ENCODE assay signal across 1 cellular context in the genomic region with DNA sequence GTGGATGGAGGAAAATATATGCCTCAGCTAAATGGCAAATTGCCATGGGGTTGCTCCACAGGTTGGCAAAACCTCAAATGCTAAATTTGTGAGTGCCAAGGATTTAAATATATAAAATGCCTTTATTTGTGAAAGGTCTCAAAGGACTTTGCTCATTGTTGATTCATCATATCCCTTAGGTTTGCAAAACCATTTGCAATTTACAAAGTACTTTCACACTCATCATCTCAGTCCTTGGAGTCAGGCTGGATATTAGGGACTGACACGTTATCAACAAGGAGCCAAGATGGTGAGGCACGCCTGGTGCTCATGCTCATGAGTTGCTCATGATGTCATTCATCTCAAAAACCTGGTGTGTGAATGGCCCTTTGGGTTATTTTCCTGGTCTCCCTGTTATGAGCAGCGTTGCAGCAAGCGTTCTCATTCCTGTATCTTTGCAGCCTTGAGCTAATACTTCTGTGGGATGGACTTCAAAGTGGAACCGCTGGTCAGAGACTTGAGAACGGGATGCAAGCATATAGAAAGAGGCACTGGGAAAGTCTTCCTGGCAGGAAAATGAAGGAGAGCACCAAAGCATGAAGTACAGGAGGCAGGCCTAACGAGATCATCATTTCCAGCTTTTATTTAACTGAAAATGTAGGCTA.
TF ChIP-seq lines count a peak whose summit lies in the region.

No MANE protein-coding gene starts in this region.

TF ChIP-seq in WTC11, 78 proteins besides CTCF, POLR2A, EP300 and RAD21 (continued from another document):
- TF ChIP-seq TEAD1 (CRISPR knock-in tag; IDR thresholded peaks at IDR 0.05), result no peak
- no peak for TF ChIP-seq JUN (CRISPR knock-in tag; IDR thresholded peaks at IDR 0.05)
- TF ChIP-seq RORB (CRISPR knock-in tag; IDR thresholded peaks at IDR 0.05), result no peak
- no peak for TF ChIP-seq JAZF1 (CRISPR knock-in tag; IDR thresholded peaks at IDR 0.05)
- TF ChIP-seq FOXP1 (CRISPR knock-in tag; IDR thresholded peaks at IDR 0.05; ENCODE audit: borderline replicate concordance), result no peak
- TF ChIP-seq, protein P1, sequence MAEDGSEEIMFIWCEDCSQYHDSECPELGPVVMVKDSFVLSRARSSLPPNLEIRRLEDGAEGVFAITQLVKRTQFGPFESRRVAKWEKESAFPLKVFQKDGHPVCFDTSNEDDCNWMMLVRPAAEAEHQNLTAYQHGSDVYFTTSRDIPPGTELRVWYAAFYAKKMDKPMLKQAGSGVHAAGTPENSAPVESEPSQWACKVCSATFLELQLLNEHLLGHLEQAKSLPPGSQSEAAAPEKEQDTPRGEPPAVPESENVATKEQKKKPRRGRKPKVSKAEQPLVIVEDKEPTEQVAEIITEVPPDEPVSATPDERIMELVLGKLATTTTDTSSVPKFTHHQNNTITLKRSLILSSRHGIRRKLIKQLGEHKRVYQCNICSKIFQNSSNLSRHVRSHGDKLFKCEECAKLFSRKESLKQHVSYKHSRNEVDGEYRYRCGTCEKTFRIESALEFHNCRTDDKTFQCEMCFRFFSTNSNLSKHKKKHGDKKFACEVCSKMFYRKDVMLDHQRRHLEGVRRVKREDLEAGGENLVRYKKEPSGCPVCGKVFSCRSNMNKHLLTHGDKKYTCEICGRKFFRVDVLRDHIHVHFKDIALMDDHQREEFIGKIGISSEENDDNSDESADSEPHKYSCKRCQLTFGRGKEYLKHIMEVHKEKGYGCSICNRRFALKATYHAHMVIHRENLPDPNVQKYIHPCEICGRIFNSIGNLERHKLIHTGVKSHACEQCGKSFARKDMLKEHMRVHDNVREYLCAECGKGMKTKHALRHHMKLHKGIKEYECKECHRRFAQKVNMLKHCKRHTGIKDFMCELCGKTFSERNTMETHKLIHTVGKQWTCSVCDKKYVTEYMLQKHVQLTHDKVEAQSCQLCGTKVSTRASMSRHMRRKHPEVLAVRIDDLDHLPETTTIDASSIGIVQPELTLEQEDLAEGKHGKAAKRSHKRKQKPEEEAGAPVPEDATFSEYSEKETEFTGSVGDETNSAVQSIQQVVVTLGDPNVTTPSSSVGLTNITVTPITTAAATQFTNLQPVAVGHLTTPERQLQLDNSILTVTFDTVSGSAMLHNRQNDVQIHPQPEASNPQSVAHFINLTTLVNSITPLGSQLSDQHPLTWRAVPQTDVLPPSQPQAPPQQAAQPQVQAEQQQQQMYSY (CRISPR knock-in tag; IDR thresholded peaks at IDR 0.05), result no peak
- no peak for TF ChIP-seq IRF2 (CRISPR knock-in tag; IDR thresholded peaks at IDR 0.05; ENCODE audit: borderline replicate concordance, low read depth)
- TF ChIP-seq, protein P2, sequence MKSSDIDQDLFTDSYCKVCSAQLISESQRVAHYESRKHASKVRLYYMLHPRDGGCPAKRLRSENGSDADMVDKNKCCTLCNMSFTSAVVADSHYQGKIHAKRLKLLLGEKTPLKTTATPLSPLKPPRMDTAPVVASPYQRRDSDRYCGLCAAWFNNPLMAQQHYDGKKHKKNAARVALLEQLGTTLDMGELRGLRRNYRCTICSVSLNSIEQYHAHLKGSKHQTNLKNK (CRISPR knock-in tag; IDR thresholded peaks at IDR 0.05), result no peak
- TF ChIP-seq, protein P3, sequence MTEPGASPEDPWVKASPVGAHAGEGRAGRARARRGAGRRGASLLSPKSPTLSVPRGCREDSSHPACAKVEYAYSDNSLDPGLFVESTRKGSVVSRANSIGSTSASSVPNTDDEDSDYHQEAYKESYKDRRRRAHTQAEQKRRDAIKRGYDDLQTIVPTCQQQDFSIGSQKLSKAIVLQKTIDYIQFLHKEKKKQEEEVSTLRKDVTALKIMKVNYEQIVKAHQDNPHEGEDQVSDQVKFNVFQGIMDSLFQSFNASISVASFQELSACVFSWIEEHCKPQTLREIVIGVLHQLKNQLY (CRISPR knock-in tag; IDR thresholded peaks at IDR 0.05), result no peak
- TF ChIP-seq IRF1 (CRISPR knock-in tag; IDR thresholded peaks at IDR 0.05), result no peak
